ENCODE assay signal across 14 cellular contexts in the genomic region with DNA sequence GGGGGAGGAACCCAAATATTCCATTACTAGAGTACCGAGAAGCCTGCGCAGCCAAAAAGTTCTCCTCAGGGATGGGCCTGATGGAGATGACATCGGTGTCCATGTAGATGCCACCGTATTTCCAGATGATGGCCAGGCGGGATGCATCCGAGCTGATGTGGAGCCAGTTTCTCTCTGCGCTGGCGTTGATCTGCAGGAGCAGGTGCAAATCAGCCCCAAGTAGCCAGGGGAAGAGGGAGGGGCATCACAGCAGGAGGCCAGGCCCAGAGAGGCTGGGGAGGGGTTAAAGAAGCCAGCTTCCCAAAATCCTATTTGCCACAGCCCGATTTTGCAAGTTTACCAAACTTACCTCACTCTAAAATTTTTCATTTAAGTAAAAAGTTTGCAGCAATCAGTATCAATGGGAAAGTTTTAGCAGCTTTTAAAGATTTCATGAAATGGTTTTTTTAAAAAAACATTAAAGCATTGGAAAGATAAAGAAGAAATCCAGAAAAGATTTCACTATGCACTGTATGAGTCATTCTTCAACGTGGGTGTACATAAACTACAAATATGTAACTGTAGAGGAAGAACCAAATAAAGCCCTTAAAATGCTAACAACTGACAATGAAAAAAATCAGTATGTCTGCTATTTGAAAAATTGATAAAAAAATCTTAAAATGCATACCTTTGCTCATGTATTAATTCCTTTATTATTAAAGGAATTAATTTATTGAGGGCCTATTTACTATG. TPM values are rescaled to one million over a fixed set of nuclear protein-coding genes. Genes with fewer than 3 reads are reported as not detected.
DNase-seq lines count a peak whose midpoint lies in the region; ATAC-seq and TF ChIP-seq lines count a peak whose summit lies in the region.
"Had no signal": no experiment of that assay in that cellular context is flagged by ENCODE, and none has a peak within 500 bp of the region (broad histone marks: within the 10 kb centered on the region; RNA-seq: fewer than 3 reads in every experiment).

No MANE protein-coding gene starts in this region.

- intact Hi-C loops in upper lobe of right lung (cut with DNase I) (no loop called here), colonic mucosa (cut with DNase I) (no loop called here)

- DNase-seq in SIG-M5 treated with dmso at 0.1 percent for 504 hours (lab: John Stamatoyannopoulos, UW; ENCODE audit: unreplicated experiment) (peak; percentile 31), SIG-M5 (lab: John Stamatoyannopoulos, UW) (no peak), adipocyte (ENCODE audit: low read depth) (peak; percentile 76), iris pigment epithelial cell (ENCODE audit: low read depth) (peak; percentile 69), upper lobe of right lung (peak; percentile 68), NCI-H128 (lab: John Stamatoyannopoulos, UW; ENCODE audit: unreplicated experiment) (no peak), OCI-M1 (lab: John Stamatoyannopoulos, UW) (no peak), colonic mucosa (no peak)
- DNase-seq: activated CD8-positive, alpha-beta memory T cell treated with anti-CD3 and anti-CD28 coated beads, Interleukin-2, amount 50 U/mL, for 4 hours; right lobe of liver; tibial artery had no signal

- TF ChIP-seq CTCF in upper lobe of right lung (IDR thresholded peaks at IDR 0.05) (no peak), colonic mucosa (IDR thresholded peaks at IDR 0.05) (no peak)

- H3K4me3 ChIP-seq in adipocyte (ENCODE audit: low read length): peak overlapping the region; percentile 42
- H3K4me3 ChIP-seq in upper lobe of right lung: no peak overlapping the region
- no peak overlapping the region for H3K4me3 ChIP-seq in colonic mucosa
- H3K4me3 ChIP-seq: right lobe of liver, SJSA1, tibial artery had no signal

- peak; percentile 67 for ATAC-seq in upper lobe of right lung

- no peaks in the 10 kb centered on the region for H3K27me3 ChIP-seq in adipocyte (replicated peaks; ENCODE audit: control insufficient read depth, insufficient read depth, low read length)
- no peaks in the 10 kb centered on the region for H3K27me3 ChIP-seq in upper lobe of right lung
- H3K27me3 ChIP-seq in colonic mucosa: no peaks in the 10 kb centered on the region
- H3K27me3 ChIP-seq: right lobe of liver, SJSA1, tibial artery had no signal

- H3K9me3 ChIP-seq in adipocyte (ENCODE audit: control insufficient read depth, low read length): peaks cover 4% of the 10 kb centered on the region
- H3K9me3 ChIP-seq in upper lobe of right lung: no peaks in the 10 kb centered on the region
- H3K9me3 ChIP-seq in colonic mucosa: no peaks in the 10 kb centered on the region
- H3K9me3 ChIP-seq: right lobe of liver, SJSA1, tibial artery had no signal

- H3K36me3 ChIP-seq in adipocyte (ENCODE audit: control insufficient read depth, insufficient read depth, low read length, severe bottlenecking) (no peaks in the 10 kb centered on the region), upper lobe of right lung (no peaks in the 10 kb centered on the region), colonic mucosa (no peaks in the 10 kb centered on the region)
- H3K36me3 ChIP-seq: right lobe of liver, SJSA1, tibial artery had no signal

- H3K4me1 ChIP-seq in adipocyte (ENCODE audit: control insufficient read depth, insufficient read depth, low read length): peaks cover 18% of the 10 kb centered on the region
- H3K4me1 ChIP-seq in upper lobe of right lung: no peaks in the 10 kb centered on the region
- H3K4me1 ChIP-seq in colonic mucosa: no peaks in the 10 kb centered on the region
- H3K4me1 ChIP-seq: right lobe of liver had no signal

- peak overlapping the region; percentile 21 for H3K27ac ChIP-seq in upper lobe of right lung
- no peak overlapping the region for H3K27ac ChIP-seq in colonic mucosa
- H3K27ac ChIP-seq: right lobe of liver, SJSA1, VCaP had no signal

- H3K9ac ChIP-seq in adipocyte (ENCODE audit: low read length) (peak overlapping the region; percentile 4), colonic mucosa (ENCODE audit: low read depth in 2 of 2, low read length in 2 of 2) (no peak overlapping the region)

RNA-seq across cellular contexts. Expression of gene A4GNT, which starts 7.3 kb away (rescaled TPM):
- not detected for total RNA-seq in upper lobe of right lung
- not detected for total RNA-seq in colonic mucosa
- total RNA-seq: NCI-H460, right lobe of liver, SJSA1 had no signal

RNA-seq across cellular contexts. Expression of gene DZIP1L, which starts 9.4 kb away (rescaled TPM):
- total RNA-seq in upper lobe of right lung (8.1 TPM), colonic mucosa (under 1 TPM; 0.69 to 0.89 TPM)

RNA-seq across cellular contexts. Expression of gene DBR1, which starts 49.9 kb away (rescaled TPM):
- total RNA-seq in upper lobe of right lung (14.8 TPM), colonic mucosa (10 to 100 TPM; 10.5 to 18.7 TPM)

Comparison
In these comparisons a context has a peak if more than half of its experiments do, and no peak if none do; other contexts are left out.
1. DNase-seq: peak in SIG-M5 treated with dmso at 0.1 percent for 504 hours (single experiment), adipocyte (single experiment), iris pigment epithelial cell (single experiment) and upper lobe of right lung (single experiment); none in SIG-M5 (single experiment), NCI-H128 (single experiment), OCI-M1 (single experiment) and colonic mucosa (single experiment).